Comparison of ENCODE assay signal across 8 cellular contexts in the genomic region with DNA sequence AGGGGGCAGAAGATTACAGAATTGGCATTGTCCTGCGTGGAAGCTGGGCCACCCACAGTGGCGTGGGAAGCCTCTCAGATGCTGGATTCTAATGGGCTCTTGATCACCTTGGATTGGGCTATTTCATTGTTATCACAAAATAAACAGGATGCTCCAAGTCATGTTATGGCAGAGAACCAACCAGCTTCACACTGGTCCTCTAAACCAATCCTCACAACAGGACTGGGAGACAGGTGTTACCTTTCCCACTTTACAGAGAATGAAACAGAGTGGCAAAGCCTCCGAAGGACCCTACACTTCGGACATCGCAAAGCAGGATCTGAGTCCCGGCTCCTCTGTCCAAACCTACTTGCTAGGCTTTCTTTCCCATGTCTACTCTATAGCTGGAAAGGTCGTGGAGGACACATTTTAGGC. TPM values are rescaled to one million over a fixed set of nuclear protein-coding genes. Genes with fewer than 3 reads are reported as not detected.
A peak's percentile ranks its signal among the peaks of the same experiment; 100 is the strongest.
DNase-seq lines count a peak whose midpoint lies in the region; ATAC-seq and TF ChIP-seq lines count a peak whose summit lies in the region.

No MANE protein-coding gene starts in this region.

- no peaks in the 10 kb centered on the region for H3K27me3 ChIP-seq in A673 (replicated peaks; ENCODE audit: insufficient read depth, low read depth, low read length, poor library complexity)
- no peaks in the 10 kb centered on the region for H3K27me3 ChIP-seq in lung (ENCODE audit: control insufficient read depth, insufficient read depth)
- H3K27me3 ChIP-seq in aorta (ENCODE audit: control insufficient read depth in 1 of 2, insufficient read depth in 2 of 2, low read length in 1 of 2), result no peaks in the 10 kb centered on the region

- BruUV-seq in A673 (replicated peaks; lab: Mats Ljungman, UMichigan) (no TSS peak), MCF 10A (replicated peaks; lab: Mats Ljungman, UMichigan) (TSS peak; percentile 34)

- no peak for ATAC-seq in lung (ENCODE audit: insufficient read depth, low FRiP score)
- peak; percentile 1 for ATAC-seq in aorta (ENCODE audit: low FRiP score)
- no peak for ATAC-seq in HG03175 (IDR thresholded peaks at IDR 0.05; ENCODE audit: unreplicated experiment)
- no peak for ATAC-seq in HG03135 (IDR thresholded peaks at IDR 0.05; ENCODE audit: unreplicated experiment)

- no peak for DNase-seq in A673 (ENCODE audit: low spot score)
- DNase-seq in HFF-Myc (ENCODE audit: extremely low read depth, low read depth), result no peak
- DNase-seq in MCF 10A (ENCODE audit: unreplicated experiment), result no peak
- DNase-seq in lung (ENCODE audit: low spot score), result no peak
- DNase-seq in aorta, result no peak
- no peak for DNase-seq in iPS-NIHi7 (ENCODE audit: extremely low spot score)

- intact Hi-C loops in A673 (cut with micrococcal nuclease; ENCODE audit: unreplicated experiment) (no loop called here), MCF 10A (cut with micrococcal nuclease) (loop anchor here (1.0 to 10.0 kb wide), 2 partner anchors 15 to 323 kb away; no protein-coding TSS in a partner anchor), aorta (cut with DNase I) (loop anchor here in 1 of 2 donors (2.0 to 5.0 kb wide), 2 partner anchors 19 to 76 kb away; partner anchors contain the start of genes DCTN4 and RBM22)

- TF ChIP-seq CTCF in A673 (conservative IDR thresholded peaks at IDR 0.05; ENCODE audit: low read depth, low read length) (no peak), HFF-Myc (IDR thresholded peaks at IDR 0.05; ENCODE audit: low read depth, low read length, missing control alignments) (no peak), MCF 10A (IDR thresholded peaks at IDR 0.05; ENCODE audit: unreplicated experiment) (no peak), lung (IDR thresholded peaks at IDR 0.05; ENCODE audit: control extremely low read depth, extremely low read depth) (no peak)

- H3K9me3 Mint-ChIP-seq in MCF 10A (ENCODE audit: unreplicated experiment), result no peaks in the 10 kb centered on the region

- H3K4me1 Mint-ChIP-seq in MCF 10A (ENCODE audit: insufficient read depth, unreplicated experiment), result peaks cover 48% of the 10 kb centered on the region

- H3K9me3 ChIP-seq in A673 (ENCODE audit: low read depth, low read length, poor library complexity, severe bottlenecking), result no peaks in the 10 kb centered on the region
- H3K9me3 ChIP-seq in lung (ENCODE audit: control insufficient read depth in 2 of 2, insufficient read depth in 1 of 2, low read length in 1 of 2), result no peaks in the 10 kb centered on the region
- no peaks in the 10 kb centered on the region for H3K9me3 ChIP-seq in aorta (ENCODE audit: control insufficient read depth, low read length)

- peak overlapping the region; percentile 91 for H3K27ac Mint-ChIP-seq in MCF 10A (ENCODE audit: low read depth, unreplicated experiment)

- H3K4me3 Mint-ChIP-seq in MCF 10A (ENCODE audit: unreplicated experiment), result peak overlapping the region; percentile 99

- POLR2A ChIA-PET in A673 (lab: Charles Lee; ENCODE audit: low non-redundant PET), result no interaction called here
- POLR2A ChIA-PET in MCF 10A (lab: Yijun Ruan, JAX), result interaction anchor here (0.9 to 18.5 kb wide), 19 partner anchors 9 to 475 kb away, joined by 3 to 541 read pairs (median 4); partner anchors contain the start of genes DCTN4, GM2A, RBM22 and RPS14

- H3K4me1 ChIP-seq in A673 (ENCODE audit: insufficient read depth, low read length, poor library complexity, severe bottlenecking) (peaks cover 46% of the 10 kb centered on the region), lung (ENCODE audit: control insufficient read depth in 2 of 2, insufficient read depth in 2 of 2, low read length in 2 of 2) (peaks cover 14 to 19% of the 10 kb centered on the region in 2 donors), aorta (ENCODE audit: control insufficient read depth in 1 of 2, insufficient read depth in 2 of 2, low read length in 2 of 2) (peaks cover 4 to 7% of the 10 kb centered on the region in 2 donors)

- H3K36me3 ChIP-seq in A673 (ENCODE audit: insufficient read depth, low read length, poor library complexity, severe bottlenecking) (no peaks in the 10 kb centered on the region), lung (ENCODE audit: control insufficient read depth in 2 of 2, insufficient read depth in 2 of 2, low read length in 2 of 2) (no peaks in the 10 kb centered on the region), aorta (ENCODE audit: control insufficient read depth in 1 of 2, insufficient read depth in 2 of 2, low read length in 1 of 2) (no peaks in the 10 kb centered on the region)

- 8 to 15% methylated on average over 7 of the region's 7 CpGs for WGBS in lung, 2 donors
- WGBS in aorta, 2 donors, result 5 to 8% methylated on average over 7 of the region's 7 CpGs

- peak overlapping the region; percentile 61 for H3K27ac ChIP-seq in A673 (ENCODE audit: low read depth, low read length, poor library complexity, severe bottlenecking)
- peak overlapping the region; percentile 90 to 96 for H3K27ac ChIP-seq in lung (ENCODE audit: low read depth in 1 of 2, low read length in 1 of 2)
- H3K27ac ChIP-seq in aorta (ENCODE audit: low read depth in 1 of 2, low read length in 2 of 2), result peak overlapping the region; percentile 80 to 90

- CTCF ChIA-PET in A673 (lab: Charles Lee), result no interaction called here
- CTCF ChIA-PET in MCF 10A (lab: Yijun Ruan, JAX), result interaction anchor here (0.6 to 14.2 kb wide), 26 partner anchors 9 to 326 kb away, joined by 3 to 348 read pairs (median 6); partner anchors contain the start of genes DCTN4, IRGM and RBM22

- no peaks in the 10 kb centered on the region for H3K27me3 Mint-ChIP-seq in MCF 10A (ENCODE audit: insufficient read depth, unreplicated experiment)

- no peaks in the 10 kb centered on the region for H3K36me3 Mint-ChIP-seq in MCF 10A (ENCODE audit: insufficient read depth, unreplicated experiment)

- H3K4me3 ChIP-seq in A673 (ENCODE audit: low read depth, low read length, poor library complexity, severe bottlenecking) (peak overlapping the region; percentile 68), HFF-Myc (replicated peaks; ENCODE audit: low read depth, low read length) (peak overlapping the region; percentile 87), lung (peak overlapping the region; percentile 78), aorta (ENCODE audit: low read length in 2 of 2) (peak overlapping the region; percentile 46 to 96)

RNA-seq across cellular contexts. Expression of gene SMIM3, which starts 0.4 kb away (rescaled TPM):
- total RNA-seq in A673 (2021), result 11.6 and 14.5 TPM in 2 replicates
- 21.7 and 26.1 TPM in 2 replicates for total RNA-seq in MCF 10A (2022)
- 10 to 100 TPM; 14.3 to 19.7 TPM for total RNA-seq in lung
- 10 to 100 TPM; 14.0 to 54.8 TPM for polyA plus RNA-seq in lung
- 10 to 100 TPM; 45.3 to 47.6 TPM for total RNA-seq in aorta
- 10 to 100 TPM; 33.7 to 38.2 TPM for polyA plus RNA-seq in aorta

RNA-seq across cellular contexts. Expression of gene DCTN4, which starts 19.3 kb away (rescaled TPM):
- 62.3 and 67.6 TPM in 2 replicates for total RNA-seq in A673 (2021)
- total RNA-seq in MCF 10A (2022), result 122 and 143 TPM in 2 replicates
- 100 to 1,000 TPM in 1 of 2 donors, 10 to 100 TPM in 1; 69.1 to 105 TPM for total RNA-seq in lung
- 10 to 100 TPM; 21.2 to 27.1 TPM for polyA plus RNA-seq in lung
- total RNA-seq in aorta, result 10 to 100 TPM; 58.9 to 66.4 TPM
- polyA plus RNA-seq in aorta, result 10 to 100 TPM; 17.3 to 21.3 TPM
